In the genomic region with DNA sequence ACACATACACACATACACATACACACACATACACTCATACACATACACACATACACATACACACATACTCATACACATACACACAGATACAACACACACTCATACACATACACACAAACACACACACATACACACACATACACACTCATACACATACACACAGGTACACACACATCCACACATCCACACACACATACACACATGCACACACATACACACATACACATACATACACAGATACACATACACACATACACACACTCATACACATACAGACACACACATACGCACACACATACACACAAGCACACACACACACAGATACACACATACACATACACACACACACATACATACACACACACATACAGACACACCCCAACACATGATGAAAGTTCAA, we compare ENCODE assay signal across 31 cellular contexts.
"Had no signal": no experiment of that assay in that cellular context is flagged by ENCODE, and none has a peak within 500 bp of the region (broad histone marks: within the 10 kb centered on the region; RNA-seq: fewer than 3 reads in every experiment).

No MANE protein-coding gene starts in this region.

- H3K4me3 ChIP-seq: ascending aorta, body of pancreas, cardiac muscle cell, MG63, SJSA1 had no signal

- H3K27ac ChIP-seq: ascending aorta, body of pancreas, cardiac muscle cell, SJSA1 had no signal

- H3K36me3 ChIP-seq: ascending aorta, cardiac muscle cell, MG63, SJSA1 had no signal

- H3K4me1 ChIP-seq: ascending aorta, body of pancreas, SJSA1 had no signal

- DNase-seq: activated CD4-positive, alpha-beta T cell treated with anti-CD3 and anti-CD28 coated beads for 48 hours; activated CD4-positive, alpha-beta T cell treated with anti-CD3 and anti-CD28 coated beads, Interleukin-2, amount 50 U/mL, for 4 hours; activated CD4-positive, CD25-positive, alpha-beta regulatory T cell treated with anti-CD3 and anti-CD28 coated beads, Interleukin-2, amount 50 U/mL, for 72 hours; activated CD8-positive, alpha-beta memory T cell treated with anti-CD3 and anti-CD28 coated beads, Interleukin-2, amount 50 U/mL, for 48 hours; activated CD8-positive, alpha-beta T cell treated with anti-CD3 and anti-CD28 coated beads, Interleukin-2, amount 10 ng/mL, durations not matched to agents 7 days and 5 days; activated effector memory CD4-positive, alpha-beta T cell treated with anti-CD3 and anti-CD28 coated beads, Interleukin-2, amount 50 U/mL, for 16 hours; activated naive CD4-positive, alpha-beta T cell treated with Interleukin-2 at 50 U/mL for 16 hours; activated naive CD8-positive, alpha-beta T cell treated with anti-CD3 and anti-CD28 coated beads, Interleukin-2, amount 50 U/mL, for 24 hours; activated T-cell treated with anti-CD3 and anti-CD28 coated beads, Interleukin-2, amount 50 U/mL, for 1 hour; amniotic stem cell; body of pancreas; MG63; MV-4-11; NCI-H1092 treated with DMSO at 0.1 percent for 48 hours; NCI-H1436; NCI-H1694 treated with DMSO at 0.1 percent for 48 hours; NCI-H2029 treated with DMSO at 0.1 percent for 48 hours; NCI-H510A treated with DMSO at 0.1 percent for 48 hours; NCI-H69; NK-92 treated with Interleukin-12 subunit alpha and Interleukin-12 subunit beta, amount 100 ng/mL, for 24 hours; SHP77; SW 1271 had no signal

- FAIRE-seq: RCC 7860 had no signal

- H3K4me3 Mint-ChIP-seq: activated CD8-positive, alpha-beta T cell treated with anti-CD3 and anti-CD28 coated beads, Interleukin-2, amount 10 ng/mL, durations not matched to agents 7 days and 5 days; activated naive CD8-positive, alpha-beta T cell treated with anti-CD3 and anti-CD28 coated beads, Interleukin-2, amount 50 U/mL, for 24 hours; activated T-helper 1 cell treated with anti-CD3 and anti-CD28 coated beads, Interleukin-12 subunit alpha, Interleukin-12 subunit beta, Interleukin-2, Interleukin-4 antibody, amounts not matched to agents 30 ng/mL and 10 ng/mL and 1 ng/mL, durations not matched to agents 14 hours and 24 hours and 36 hours; T-helper 2 cell treated with Interferon-gamma antibody and Interleukin-4, amounts not matched to agents 5 μg/mL and 100 μg/mL, for 36 hours; WTC11 had no signal

- H3K4me1 Mint-ChIP-seq: activated naive CD8-positive, alpha-beta T cell treated with anti-CD3 and anti-CD28 coated beads, Interleukin-2, amount 50 U/mL, for 24 hours; WTC11 had no signal

- H3K27me3 Mint-ChIP-seq: activated naive CD8-positive, alpha-beta T cell treated with anti-CD3 and anti-CD28 coated beads, Interleukin-2, amount 50 U/mL, for 24 hours had no signal

- H3K27ac Mint-ChIP-seq: activated CD8-positive, alpha-beta T cell treated with anti-CD3 and anti-CD28 coated beads, Interleukin-2, amount 10 ng/mL, durations not matched to agents 7 days and 5 days; activated naive CD4-positive, alpha-beta T cell treated with anti-CD3 and anti-CD28 coated beads, Interleukin-2, amount 50 U/mL, for 72 hours; activated naive CD8-positive, alpha-beta T cell treated with anti-CD3 and anti-CD28 coated beads, Interleukin-2, amount 50 U/mL, for 24 hours; activated T-helper 1 cell treated with anti-CD3 and anti-CD28 coated beads, Interleukin-12 subunit alpha, Interleukin-12 subunit beta, Interleukin-2, Interleukin-4 antibody, amounts not matched to agents 30 ng/mL and 10 ng/mL and 1 ng/mL, durations not matched to agents 14 hours and 24 hours and 36 hours; T-helper 2 cell treated with Interferon-gamma antibody and Interleukin-4, amounts not matched to agents 5 μg/mL and 100 μg/mL, for 36 hours; WTC11 had no signal

- H3K27me3 ChIP-seq: ascending aorta, body of pancreas, cardiac muscle cell, SJSA1 had no signal

- ATAC-seq: activated CD8-positive, alpha-beta T cell treated with anti-CD3 and anti-CD28 coated beads, Interleukin-2, amount 10 ng/mL, durations not matched to agents 7 days and 5 days; activated naive CD4-positive, alpha-beta T cell treated with anti-CD3 and anti-CD28 coated beads, Interleukin-2, amount 50 U/mL, for 72 hours; activated naive CD8-positive, alpha-beta T cell treated with anti-CD3 and anti-CD28 coated beads, Interleukin-2, amount 50 U/mL, for 24 hours; body of pancreas; SK-N-SH treated with all-trans-retinoic acid at 6 μM for 48 hours; WTC11 had no signal

- H3K9me3 ChIP-seq: ascending aorta, body of pancreas, MG63 had no signal

- H3K36me3 Mint-ChIP-seq: activated naive CD4-positive, alpha-beta T cell treated with anti-CD3 and anti-CD28 coated beads, Interleukin-2, amount 50 U/mL, for 72 hours had no signal
